ENCODE assay signal across 18 cellular contexts in genomic region chr10:87913170-87913921, GRCh38. TPM values are rescaled to one million over a fixed set of nuclear protein-coding genes. Genes with fewer than 3 reads are reported as not detected.
A peak's percentile ranks its signal among the peaks of the same experiment; 100 is the strongest.
DNase-seq lines count a peak whose midpoint lies in the region; ATAC-seq, FAIRE-seq and TF ChIP-seq lines count a peak whose summit lies in the region.
"Had no signal": no experiment of that assay in that cellular context is flagged by ENCODE, and none has a peak within 500 bp of the region (broad histone marks: within the 10 kb centered on the region; RNA-seq: fewer than 3 reads in every experiment).

No MANE protein-coding gene starts in this region.

- H3K9me3 ChIP-seq in GM12878 (replicated peaks; ENCODE audit: control insufficient read depth, insufficient read depth, low read length) (peaks cover 35% of the 10 kb centered on the region), trophoblast cell (ENCODE audit: insufficient read depth, low read depth, low read length) (no peaks in the 10 kb centered on the region)
- peaks cover 0 to 17% (median 8%) of the 10 kb centered on the region in 3 experiments for H3K9me3 ChIP-seq in naive thymus-derived CD4-positive, alpha-beta T cell (ENCODE audit: control insufficient read depth in 2 of 3, low read length in 3 of 3)
- H3K9me3 ChIP-seq: HAP-1 had no signal

- no peak overlapping the region for H3K14ac ChIP-seq in trophoblast cell (ENCODE audit: low read length)

- FAIRE-seq in GM19239 (lab: Jason Lieb, UNC) (peak; percentile 78), GM12878 (lab: Jason Lieb, UNC) (no peak)
- FAIRE-seq: A549 had no signal

- TF ChIP-seq RAD21 in GM12878 (IDR thresholded peaks at IDR 0.05; ENCODE audit: insufficient read depth, low read depth, low read length), result no peak

- H3K23ac ChIP-seq in trophoblast cell (ENCODE audit: low read length), result no peak overlapping the region

- SMC1A ChIA-PET in GM12878 (lab: Charles Lee; ENCODE audit: uncharacterized antibody, unreplicated experiment), result interaction anchor here (0.8 to 1.7 kb wide), 5 partner anchors 16 to 475 kb away, joined by 3 to 5 read pairs (median 4); no protein-coding TSS in a partner anchor

- H3K4me3 ChIP-seq in GM12878 (no peak overlapping the region), trophoblast cell (ENCODE audit: low read depth, low read length) (no peak overlapping the region)
- H3K4me3 ChIP-seq in naive thymus-derived CD4-positive, alpha-beta T cell (ENCODE audit: low read length), result no peak overlapping the region
- H3K4me3 ChIP-seq: A549, HAP-1 had no signal

- H4K91ac ChIP-seq in trophoblast cell (ENCODE audit: low read depth, low read length), result no peak overlapping the region

- no peak for TF ChIP-seq EP300 in GM12878 (IDR thresholded peaks at IDR 0.05; ENCODE audit: borderline replicate concordance in 1 of 2, control insufficient read depth in 1 of 2, low read depth in 2 of 2, low read length in 2 of 2)

- TF ChIP-seq POLR2A in GM12878 (IDR thresholded peaks at IDR 0.05; ENCODE audit: low read depth, low read length), result no peak

- H3K27ac Mint-ChIP-seq in activated CD4-positive, alpha-beta T cell treated with anti-CD3 and anti-CD28 coated beads, Interleukin-2, amount 10 ng/mL, durations not matched to agents 24 days and 14 days, result peak overlapping the region; percentile 65
- peak overlapping the region in 5 of 9 donors; percentile 11 to 81 (median 56) for H3K27ac Mint-ChIP-seq in naive thymus-derived CD4-positive, alpha-beta T cell

- H3K4me3 Mint-ChIP-seq in activated CD4-positive, alpha-beta T cell treated with anti-CD3 and anti-CD28 coated beads, Interleukin-2, amount 10 ng/mL, durations not matched to agents 24 days and 14 days, result no peak overlapping the region
- H3K4me3 Mint-ChIP-seq in naive thymus-derived CD4-positive, alpha-beta T cell, result peak overlapping the region in 1 of 10 donors; percentile 14

- no peak overlapping the region for H4K8ac ChIP-seq in trophoblast cell (ENCODE audit: low read depth, low read length)

- H3K4me1 ChIP-seq in GM12878 (ENCODE audit: control insufficient read depth, insufficient read depth, low read length) (0 out of 2 replicates have a peak, but pooled peaks cover 3% of the 10 kb centered on the region), trophoblast cell (ENCODE audit: control insufficient read depth in 1 of 2, insufficient read depth in 2 of 2, low read length in 2 of 2) (peaks cover 0 to 6% of the 10 kb centered on the region in 2 experiments)
- H3K4me1 ChIP-seq in naive thymus-derived CD4-positive, alpha-beta T cell (ENCODE audit: control insufficient read depth in 2 of 2, insufficient read depth in 2 of 2, low read length in 2 of 2), result peaks cover 14 to 22% of the 10 kb centered on the region in 2 donors

- DNase-seq in activated CD4-positive, alpha-beta T cell treated with anti-CD3 and anti-CD28 coated beads, Interleukin-2, amount 10 ng/mL, durations not matched to agents 24 days and 14 days, result no peak
- DNase-seq in activated CD4-positive, alpha-beta T cell treated with anti-CD3 and anti-CD28 coated beads, Interleukin-2, amount 50 U/mL, for 1 hour, result no peak
- DNase-seq in GM19239 (ENCODE audit: insufficient read length, low spot score), result no peak
- no peak for DNase-seq in GM12878 (ENCODE audit: low read depth, low spot score)
- DNase-seq in naive thymus-derived CD4-positive, alpha-beta T cell, result peak in 3 of 9 donors; percentile 3 to 27 (median 18)
- no peak for DNase-seq in trophoblast cell
- DNase-seq: NCI-H1436 treated with DMSO at 0.1 percent for 48 hours; NCI-H2029 treated with DMSO at 0.1 percent for 48 hours; NCI-H2227 treated with DMSO at 0.1 percent for 48 hours; NCI-H524; NK-92 treated with Interleukin-12 subunit alpha and Interleukin-12 subunit beta, amount 100 ng/mL, for 24 hours; OCI-M1 had no signal

- H3K4ac ChIP-seq in trophoblast cell (ENCODE audit: low read depth, low read length), result no peak overlapping the region

- H3K36me3 Mint-ChIP-seq in activated CD4-positive, alpha-beta T cell treated with anti-CD3 and anti-CD28 coated beads, Interleukin-2, amount 10 ng/mL, durations not matched to agents 24 days and 14 days (ENCODE audit: low read depth), result peaks cover 70% of the 10 kb centered on the region
- H3K36me3 Mint-ChIP-seq in naive thymus-derived CD4-positive, alpha-beta T cell, result peaks cover 26 to 84% (median 72%) of the 10 kb centered on the region in 5 donors

- H2AK5ac ChIP-seq in trophoblast cell (ENCODE audit: low read length), result no peak overlapping the region

- intact Hi-C loops in activated CD4-positive, alpha-beta T cell treated with anti-CD3 and anti-CD28 coated beads, Interleukin-2, amount 10 ng/mL, durations not matched to agents 24 days and 14 days (cut with micrococcal nuclease), result no loop called here
- intact Hi-C loops in GM12878 (cut with micrococcal nuclease; ENCODE audit: unreplicated experiment), result no loop called here
- intact Hi-C loops in naive thymus-derived CD4-positive, alpha-beta T cell (cut with micrococcal nuclease), result loop anchor here in 1 of 2 donors (2.0 kb wide), 1 partner anchor 51 kb away; the partner anchor contains the start of genes KLLN and PTEN

- H4K12ac ChIP-seq in trophoblast cell (ENCODE audit: low read depth, low read length), result no peak overlapping the region

- no peak overlapping the region for H3K4me2 ChIP-seq in GM12878 (ENCODE audit: control insufficient read depth, insufficient read depth)
- H3K4me2 ChIP-seq in trophoblast cell (ENCODE audit: low read length), result no peak overlapping the region
- H3K4me2 ChIP-seq: A549 had no signal

- H4K20me1 ChIP-seq in GM12878 (ENCODE audit: control insufficient read depth, insufficient read depth), result peaks cover 6% of the 10 kb centered on the region

- no peaks in the 10 kb centered on the region for H3K27me3 ChIP-seq in GM12878 (replicated peaks in 1 of 2; ENCODE audit: control insufficient read depth in 2 of 2, insufficient read depth in 2 of 2, low read length in 1 of 2)
- no peaks in the 10 kb centered on the region for H3K27me3 ChIP-seq in naive thymus-derived CD4-positive, alpha-beta T cell (ENCODE audit: control insufficient read depth in 2 of 2, insufficient read depth in 2 of 2, low read length in 2 of 2)
- no peaks in the 10 kb centered on the region for H3K27me3 ChIP-seq in trophoblast cell (ENCODE audit: insufficient read depth, low read length)

- H3K18ac ChIP-seq in trophoblast cell (ENCODE audit: low read length), result no peak overlapping the region

- peaks cover 24% of the 10 kb centered on the region for H3K4me1 Mint-ChIP-seq in activated CD4-positive, alpha-beta T cell treated with anti-CD3 and anti-CD28 coated beads, Interleukin-2, amount 10 ng/mL, durations not matched to agents 24 days and 14 days
- H3K4me1 Mint-ChIP-seq in naive thymus-derived CD4-positive, alpha-beta T cell, result peaks cover 27 to 66% (median 54%) of the 10 kb centered on the region in 7 donors

- in situ Hi-C loops in GM12878 (cut with MboI), result no loop called here

- no TSS peak for BruUV-seq in GM12878 (replicated peaks; lab: Mats Ljungman, UMichigan)

- no peak for ATAC-seq in GM12878
- ATAC-seq in naive thymus-derived CD4-positive, alpha-beta T cell, result no peak
- ATAC-seq in HG03159 (IDR thresholded peaks at IDR 0.05; ENCODE audit: unreplicated experiment), result no peak
- no peak for ATAC-seq in GM21390 (IDR thresholded peaks at IDR 0.05; ENCODE audit: unreplicated experiment)
- ATAC-seq: A549 had no signal

- peaks cover 24% of the 10 kb centered on the region for H3K9me3 Mint-ChIP-seq in activated CD4-positive, alpha-beta T cell treated with anti-CD3 and anti-CD28 coated beads, Interleukin-2, amount 10 ng/mL, durations not matched to agents 24 days and 14 days
- H3K9me3 Mint-ChIP-seq in naive thymus-derived CD4-positive, alpha-beta T cell, result peaks cover 2 to 63% (median 34%) of the 10 kb centered on the region in 11 donors

- no peaks in the 10 kb centered on the region for H3K27me3 Mint-ChIP-seq in activated CD4-positive, alpha-beta T cell treated with anti-CD3 and anti-CD28 coated beads, Interleukin-2, amount 10 ng/mL, durations not matched to agents 24 days and 14 days
- H3K27me3 Mint-ChIP-seq in naive thymus-derived CD4-positive, alpha-beta T cell, result no peaks in the 10 kb centered on the region

- no peak overlapping the region for H2BK5ac ChIP-seq in trophoblast cell (ENCODE audit: low read depth, low read length, poor library complexity)

- WGBS in GM12878 (ENCODE audit: insufficient coverage, insufficient replicate concordance, low lambda C conversion rate, missing lambda C conversion rate), result 98% methylated on average over 2 of the region's 2 CpGs
- no CpG with 5 or more reads among the region's 2 CpGs for WGBS in trophoblast cell (ENCODE audit: extremely low coverage, insufficient coverage, insufficient read length)

- POLR2A ChIA-PET in GM12878 (lab: Charles Lee), result interaction anchor here (1.8 kb wide), 1 partner anchor 11 kb away, joined by 6 read pairs; no protein-coding TSS in a partner anchor
- POLR2A ChIA-PET in naive thymus-derived CD4-positive, alpha-beta T cell (lab: Charles Lee), result interaction anchor here (0.7 kb wide), 1 partner anchor 51 kb away, joined by 3 read pairs; no protein-coding TSS in a partner anchor

- RAD21 ChIA-PET in GM12878 (lab: Charles Lee; ENCODE audit: unreplicated experiment), result no interaction called here

- TF ChIP-seq CTCF in GM12878 (IDR thresholded peaks at IDR 0.05 in 2 of 3, conservative IDR thresholded peaks at IDR 0.05 in 1 of 3; ENCODE audit: control insufficient read depth in 2 of 3, extremely low read depth in 1 of 3, insufficient read depth in 1 of 3, low read depth in 3 of 3, low read length in 3 of 3), result no peak

- no peak overlapping the region for H2BK12ac ChIP-seq in trophoblast cell (ENCODE audit: low read length)

- H3K27ac ChIP-seq in GM12878 (ENCODE audit: control insufficient read depth, insufficient read depth), result no peak overlapping the region
- no peak overlapping the region for H3K27ac ChIP-seq in naive thymus-derived CD4-positive, alpha-beta T cell (ENCODE audit: low read depth, low read length)
- H3K27ac ChIP-seq in trophoblast cell (ENCODE audit: low read depth, low read length), result no peak overlapping the region
- H3K27ac ChIP-seq: A549, C4-2B had no signal

- peaks cover 97% of the 10 kb centered on the region for H3K79me2 ChIP-seq in GM12878 (ENCODE audit: control insufficient read depth, insufficient read depth, low read length)
- peaks cover 5% of the 10 kb centered on the region for H3K79me2 ChIP-seq in trophoblast cell (ENCODE audit: control insufficient read depth, insufficient read depth, low read length, poor library complexity)

- H3K36me3 ChIP-seq in GM12878 (ENCODE audit: control insufficient read depth in 2 of 2, insufficient read depth in 2 of 2, low read length in 1 of 2), result peaks cover 7 to 28% of the 10 kb centered on the region in 2 experiments
- peaks cover 0 to 17% (median 0%) of the 10 kb centered on the region in 3 experiments for H3K36me3 ChIP-seq in naive thymus-derived CD4-positive, alpha-beta T cell (ENCODE audit: control insufficient read depth in 2 of 3, insufficient read depth in 3 of 3, low read length in 3 of 3)
- H3K36me3 ChIP-seq in trophoblast cell (ENCODE audit: control insufficient read depth in 1 of 2, insufficient read depth in 2 of 2, low read length in 2 of 2), result peaks cover 3 to 4% of the 10 kb centered on the region in 2 experiments
- H3K36me3 ChIP-seq: HAP-1 had no signal

- CTCF ChIA-PET in GM12878 (lab: Yijun Ruan, JAX), result interaction anchor here (1.0 to 1.2 kb wide), 3 partner anchors 21 to 264 kb away, joined by 3 to 4 read pairs (median 4); no protein-coding TSS in a partner anchor
- CTCF ChIA-PET in naive thymus-derived CD4-positive, alpha-beta T cell (lab: Charles Lee), result no interaction called here

- no peaks in the 10 kb centered on the region for H3K79me1 ChIP-seq in trophoblast cell (ENCODE audit: low read length)

- H2AFZ ChIP-seq in GM12878 (ENCODE audit: control insufficient read depth, low read depth, low read length) (no peak overlapping the region), trophoblast cell (ENCODE audit: insufficient read depth, low read length, poor library complexity) (no peak overlapping the region)

- no peak overlapping the region for H2BK120ac ChIP-seq in trophoblast cell (ENCODE audit: insufficient read depth, low read length, poor library complexity)

- H3K9ac ChIP-seq in GM12878 (ENCODE audit: control insufficient read depth, insufficient read depth, low read length) (no peak overlapping the region), trophoblast cell (ENCODE audit: low read length) (no peak overlapping the region)

RNA-seq across cellular contexts. Expression of gene PTEN, which starts 49.9 kb away (rescaled TPM):
- 48.6 and 51.3 TPM in 2 replicates for total RNA-seq in activated CD4-positive, alpha-beta T cell treated with anti-CD3 and anti-CD28 coated beads, Interleukin-2, amount 10 ng/mL, durations not matched to agents 24 days and 14 days
- 856 and 868 TPM in 2 replicates for total RNA-seq in GM12878 (2013; cell fraction: nucleolus; rRNA removed)
- total RNA-seq in GM12878 (2014; rRNA removed), result 83.1 and 113 TPM in 2 replicates
- 175 and 183 TPM in 2 replicates for total RNA-seq in GM12878 (2014; rRNA removed; fragmentation: Illumina TruSeq; extraction: Trizol)
- 87.5 and 94.9 TPM in 2 replicates for total RNA-seq in GM12878 (2021)
- 24.4 TPM for polyA plus RNA-seq in GM12878 (2011; ENCODE audit: low read depth)
- polyA plus RNA-seq in GM12878 (2011; rRNA removed), result 94.3 and 180 TPM in 2 replicates
- 19.9 and 22.4 TPM in 2 replicates for polyA plus RNA-seq in GM12878 (2011; cell fraction: cytosol; rRNA removed)
- polyA plus RNA-seq in GM12878 (2011; cell fraction: nucleus; rRNA removed), result 52.2 and 61.7 TPM in 2 replicates
- polyA plus RNA-seq in GM12878 (2012), result 100 and 102 TPM in 2 replicates
- polyA plus RNA-seq in GM12878 (2014; fragmentation: Illumina TruSeq; extraction: Trizol), result 53.0 and 67.7 TPM in 2 replicates
- 10 to 100 TPM; 26.1 to 59.5 TPM for polyA plus RNA-seq in GM12878 (2014; fragmentation: Nextera tagmentation; extraction: Ambion mirVana)
- 35.0 and 45.0 TPM in 2 replicates for polyA plus RNA-seq in GM12878 (2014; rRNA removed)
- 10 to 100 TPM; 49.5 to 56.8 TPM for polyA plus RNA-seq in GM12878 (2016; fragmentation: Nextera tagmentation; extraction: Ambion mirVana)
- 143 and 199 TPM in 2 replicates for polyA minus RNA-seq in GM12878 (2011; rRNA and poly(A)+ RNA removed)
- polyA minus RNA-seq in GM12878 (2011; cell fraction: cytosol; rRNA and poly(A)+ RNA removed), result 54.9 and 66.1 TPM in 2 replicates
- polyA minus RNA-seq in GM12878 (2011; cell fraction: nucleus; rRNA and poly(A)+ RNA removed), result 165 and 285 TPM in 2 replicates
- total RNA-seq in naive thymus-derived CD4-positive, alpha-beta T cell, result 100 to 1,000 TPM in 1 of 5 experiments, 10 to 100 TPM in 4; 85.9 to 109 (median 93.5) TPM
- 10 to 100 TPM; 24.0 to 32.7 TPM for polyA plus RNA-seq in naive thymus-derived CD4-positive, alpha-beta T cell
- polyA plus RNA-seq in trophoblast cell (2013), result 52.1 and 54.8 TPM in 2 replicates

RNA-seq across cellular contexts. Expression of gene KLLN, which starts 50.0 kb away (rescaled TPM):
- 0.54 and 1.0 TPM in 2 replicates for total RNA-seq in activated CD4-positive, alpha-beta T cell treated with anti-CD3 and anti-CD28 coated beads, Interleukin-2, amount 10 ng/mL, durations not matched to agents 24 days and 14 days
- 3.1 and 3.4 TPM in 2 replicates for total RNA-seq in GM12878 (2013; cell fraction: nucleolus; rRNA removed)
- total RNA-seq in GM12878 (2014; rRNA removed), result 1.4 and 1.7 TPM in 2 replicates
- total RNA-seq in GM12878 (2014; rRNA removed; fragmentation: Illumina TruSeq; extraction: Trizol), result 1.5 TPM in 2 replicates
- 1.9 and 2.0 TPM in 2 replicates for total RNA-seq in GM12878 (2021)
- polyA plus RNA-seq in GM12878 (2011; ENCODE audit: low read depth), result 0.62 TPM
- 0.86 and 0.87 TPM in 2 replicates for polyA plus RNA-seq in GM12878 (2011; rRNA removed)
- polyA plus RNA-seq in GM12878 (2011; cell fraction: cytosol; rRNA removed), result 0.91 and 1.0 TPM in 2 replicates
- polyA plus RNA-seq in GM12878 (2011; cell fraction: nucleus; rRNA removed), result 1.3 and 1.7 TPM in 2 replicates
- 0.99 and 1.5 TPM in 2 replicates for polyA plus RNA-seq in GM12878 (2012)
- polyA plus RNA-seq in GM12878 (2014; fragmentation: Illumina TruSeq; extraction: Trizol), result 1.7 and 2.1 TPM in 2 replicates
- 1 to 10 TPM; 2.0 to 2.1 TPM for polyA plus RNA-seq in GM12878 (2014; fragmentation: Nextera tagmentation; extraction: Ambion mirVana)
- polyA plus RNA-seq in GM12878 (2014; rRNA removed), result 1.1 TPM in 2 replicates
- 1 to 10 TPM; 1.8 to 2.2 TPM for polyA plus RNA-seq in GM12878 (2016; fragmentation: Nextera tagmentation; extraction: Ambion mirVana)
- polyA minus RNA-seq in GM12878 (2011; rRNA and poly(A)+ RNA removed), result 2.0 and 2.2 TPM in 2 replicates
- polyA minus RNA-seq in GM12878 (2011; cell fraction: cytosol; rRNA and poly(A)+ RNA removed), result 0.94 and 1.3 TPM in 2 replicates
- polyA minus RNA-seq in GM12878 (2011; cell fraction: nucleus; rRNA and poly(A)+ RNA removed), result 3.6 and 5.4 TPM in 2 replicates
- total RNA-seq in naive thymus-derived CD4-positive, alpha-beta T cell, result 1 to 10 TPM in 2 of 5 experiments, under 1 TPM in 3; 0.32 to 1.6 (median 0.85) TPM
- polyA plus RNA-seq in naive thymus-derived CD4-positive, alpha-beta T cell, result under 1 TPM in 1 of 2 donors, not detected in 1; 0.25 TPM
- polyA plus RNA-seq in trophoblast cell (2013), result 0.42 and 0.49 TPM in 2 replicates
- total RNA-seq: RPMI7951 had no signal
